Comparison of ENCODE assay signal across 35 cellular contexts in genomic region chr6:116895935-116896334, GRCh38. TPM values are rescaled to one million over a fixed set of nuclear protein-coding genes. Genes with fewer than 3 reads are reported as not detected.
"Had no signal": no experiment of that assay in that cellular context is flagged by ENCODE, and none has a peak within 500 bp of the region (broad histone marks: within the 10 kb centered on the region; RNA-seq: fewer than 3 reads in every experiment).

No MANE protein-coding gene starts in this region.

- DNase-seq: natural killer cell; occipital lobe; ovary; posterior cingulate gyrus; psoas muscle; right cardiac atrium; spleen; stimulated activated CD4-positive, alpha-beta T cell treated with anti-CD3 and anti-CD28 coated beads, Interleukin-12 subunit alpha, Interleukin-12 subunit beta, amount 100 ng/mL, for 4 hours; stimulated activated CD4-positive, alpha-beta T cell treated with anti-CD3 and anti-CD28 coated beads, Interleukin-1b, Interleukin-23, amount 100 ng/mL, for 48 hours; stimulated activated CD4-positive, alpha-beta T cell treated with anti-CD3 and anti-CD28 coated beads, Interleukin-4, amount 100 ng/mL, for 1 hour; stimulated activated CD4-positive, alpha-beta T cell treated with anti-CD3 and anti-CD28 coated beads, Interleukin-4, amount 100 ng/mL, for 4 hours; stimulated activated CD8-positive, alpha-beta memory T cell treated with anti-CD3 and anti-CD28 coated beads, Interleukin-4, amount 100 ng/mL, for 48 hours; stimulated activated naive CD4-positive, alpha-beta T cell; stimulated activated naive CD8-positive, alpha-beta T cell treated with anti-CD3 and anti-CD28 coated beads, Interleukin-15, amount 100 ng/mL, for 72 hours; stimulated activated naive CD8-positive, alpha-beta T cell treated with anti-CD3 and anti-CD28 coated beads, Interleukin-15, Interleukin-2, amounts not matched to agents 100 U/mL and 50 U/mL, for 24 hours; substantia nigra; testis; tibial artery; transverse colon; upper lobe of right lung; uterus had no signal

- H3K9ac ChIP-seq: neural progenitor cell, parathyroid adenoma had no signal

- H3K27me3 ChIP-seq: ovary, spleen, suprapubic skin, testis, tibial artery, transverse colon, upper lobe of right lung, uterus had no signal

- H3K27me3 Mint-ChIP-seq: progenitor cell of endocrine pancreas; stimulated activated memory B cell treated with anti-CD40 and anti-IgM and Interleukin-4, amounts not matched to agents 10 μg/mL and 1 μg/mL and 100 μg/mL, for 72 hours; stimulated activated naive CD8-positive, alpha-beta T cell treated with anti-CD3 and anti-CD28 coated beads, Interleukin-15, amount 100 ng/mL, for 72 hours; type B pancreatic cell had no signal

- H3K4me3 ChIP-seq: neural progenitor cell, ovary, psoas muscle, skin epidermis, smooth muscle cell, spleen, suprapubic skin, testis, tibial artery, transverse colon, upper lobe of right lung, uterus had no signal

- H3K27ac Mint-ChIP-seq: natural killer cell; nephron; neural progenitor cell; stimulated activated memory B cell treated with anti-CD40 and anti-IgM and Interleukin-4, amounts not matched to agents 10 μg/mL and 1 μg/mL and 100 μg/mL, for 72 hours; stimulated activated naive CD8-positive, alpha-beta T cell treated with anti-CD3 and anti-CD28 coated beads, Interleukin-15, amount 100 ng/mL, for 72 hours; type B pancreatic cell had no signal

- H3K36me3 Mint-ChIP-seq: natural killer cell; neural progenitor cell; stimulated activated memory B cell treated with anti-CD40 and anti-IgM and Interleukin-4, amounts not matched to agents 10 μg/mL and 1 μg/mL and 100 μg/mL, for 72 hours; type B pancreatic cell had no signal

- H3K4me3 Mint-ChIP-seq: natural killer cell; nephron; neural progenitor cell; stimulated activated memory B cell treated with anti-CD40 and anti-IgM and Interleukin-4, amounts not matched to agents 10 μg/mL and 1 μg/mL and 100 μg/mL, for 72 hours; stimulated activated naive CD8-positive, alpha-beta T cell treated with anti-CD3 and anti-CD28 coated beads, Interleukin-15, amount 100 ng/mL, for 72 hours; type B pancreatic cell had no signal

- ATAC-seq: natural killer cell; psoas muscle; right cardiac atrium; sciatic nerve; stimulated activated memory B cell treated with anti-CD40 and anti-IgM and Interleukin-4, amounts not matched to agents 10 μg/mL and 1 μg/mL and 100 μg/mL, for 72 hours; stimulated activated naive CD8-positive, alpha-beta T cell treated with anti-CD3 and anti-CD28 coated beads, Interleukin-15, amount 100 ng/mL, for 72 hours; stimulated activated naive CD8-positive, alpha-beta T cell treated with anti-CD3 and anti-CD28 coated beads, Interleukin-15, Interleukin-2, amounts not matched to agents 100 U/mL and 50 U/mL, for 24 hours; upper lobe of right lung had no signal

- H3K9me3 Mint-ChIP-seq: nephron; neural progenitor cell; stimulated activated naive CD8-positive, alpha-beta T cell treated with anti-CD3 and anti-CD28 coated beads, Interleukin-15, amount 100 ng/mL, for 72 hours; type B pancreatic cell had no signal

- H3K36me3 ChIP-seq: neural progenitor cell, ovary, spleen, suprapubic skin, tibial artery, transverse colon, upper lobe of right lung, uterus had no signal

- H3K4me1 ChIP-seq: neural progenitor cell, parathyroid adenoma, psoas muscle, spleen, suprapubic skin, testis, tibial artery, transverse colon, upper lobe of right lung, uterus had no signal

- H3K9me3 ChIP-seq: ovary, psoas muscle, spleen, suprapubic skin, testis, tibial artery, transverse colon, upper lobe of right lung, uterus had no signal

- H3K4me1 Mint-ChIP-seq: natural killer cell; nephron; neural progenitor cell; stimulated activated memory B cell treated with anti-CD40 and anti-IgM and Interleukin-4, amounts not matched to agents 10 μg/mL and 1 μg/mL and 100 μg/mL, for 72 hours; stimulated activated naive CD8-positive, alpha-beta T cell treated with anti-CD3 and anti-CD28 coated beads, Interleukin-15, amount 100 ng/mL, for 72 hours had no signal

- H3K27ac ChIP-seq: neural progenitor cell, ovary, parathyroid adenoma, psoas muscle, skin epidermis, spleen, suprapubic skin, testis, tibial artery, transverse colon, upper lobe of right lung, uterus had no signal

RNA-seq across cellular contexts. Expression of gene RFX6, which starts 18.9 kb away (rescaled TPM):
- total RNA-seq: natural killer cell, occipital lobe, osteoblast, ovary, psoas muscle, renal cortical epithelial cell, right cardiac atrium, sciatic nerve, smooth muscle cell, spleen, suprapubic skin, upper lobe of right lung, urinary bladder, uterus had no signal
- polyA plus RNA-seq: neural cell, ovary, psoas muscle, right cardiac atrium, smooth muscle cell, spleen had no signal
